Comparison of ENCODE assay signal across 1 cellular context in genomic region chr7:140375808-140376730, GRCh38.
TF ChIP-seq lines count a peak whose summit lies in the region.

No MANE protein-coding gene starts in this region.

TF ChIP-seq in K562, 482 proteins besides CTCF, POLR2A, EP300 and RAD21 (continued from another document):
- TF ChIP-seq, protein P1, sequence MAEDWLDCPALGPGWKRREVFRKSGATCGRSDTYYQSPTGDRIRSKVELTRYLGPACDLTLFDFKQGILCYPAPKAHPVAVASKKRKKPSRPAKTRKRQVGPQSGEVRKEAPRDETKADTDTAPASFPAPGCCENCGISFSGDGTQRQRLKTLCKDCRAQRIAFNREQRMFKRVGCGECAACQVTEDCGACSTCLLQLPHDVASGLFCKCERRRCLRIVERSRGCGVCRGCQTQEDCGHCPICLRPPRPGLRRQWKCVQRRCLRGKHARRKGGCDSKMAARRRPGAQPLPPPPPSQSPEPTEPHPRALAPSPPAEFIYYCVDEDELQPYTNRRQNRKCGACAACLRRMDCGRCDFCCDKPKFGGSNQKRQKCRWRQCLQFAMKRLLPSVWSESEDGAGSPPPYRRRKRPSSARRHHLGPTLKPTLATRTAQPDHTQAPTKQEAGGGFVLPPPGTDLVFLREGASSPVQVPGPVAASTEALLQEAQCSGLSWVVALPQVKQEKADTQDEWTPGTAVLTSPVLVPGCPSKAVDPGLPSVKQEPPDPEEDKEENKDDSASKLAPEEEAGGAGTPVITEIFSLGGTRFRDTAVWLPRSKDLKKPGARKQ (CRISPR knock-in tag; IDR thresholded peaks at IDR 0.05), result no peak
- no peak for TF ChIP-seq ZEB2 (IDR thresholded peaks at IDR 0.05)
- no peak for TF ChIP-seq TAL1 (IDR thresholded peaks at IDR 0.05)
- TF ChIP-seq, protein P2, sequence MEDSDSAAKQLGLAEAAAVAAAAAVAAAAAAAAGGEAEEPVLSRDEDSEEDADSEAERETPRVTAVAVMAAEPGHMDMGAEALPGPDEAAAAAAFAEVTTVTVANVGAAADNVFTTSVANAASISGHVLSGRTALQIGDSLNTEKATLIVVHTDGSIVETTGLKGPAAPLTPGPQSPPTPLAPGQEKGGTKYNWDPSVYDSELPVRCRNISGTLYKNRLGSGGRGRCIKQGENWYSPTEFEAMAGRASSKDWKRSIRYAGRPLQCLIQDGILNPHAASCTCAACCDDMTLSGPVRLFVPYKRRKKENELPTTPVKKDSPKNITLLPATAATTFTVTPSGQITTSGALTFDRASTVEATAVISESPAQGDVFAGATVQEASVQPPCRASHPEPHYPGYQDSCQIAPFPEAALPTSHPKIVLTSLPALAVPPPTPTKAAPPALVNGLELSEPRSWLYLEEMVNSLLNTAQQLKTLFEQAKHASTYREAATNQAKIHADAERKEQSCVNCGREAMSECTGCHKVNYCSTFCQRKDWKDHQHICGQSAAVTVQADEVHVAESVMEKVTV (CRISPR knock-in tag; IDR thresholded peaks at IDR 0.05), result no peak
- no peak for TF ChIP-seq ZNF699 (CRISPR knock-in tag; IDR thresholded peaks at IDR 0.05; ENCODE audit: insufficient replicate concordance)
- no peak for TF ChIP-seq RBBP5 (IDR thresholded peaks at IDR 0.05; ENCODE audit: borderline replicate concordance, insufficient read depth, low read length, poor library complexity, severe bottlenecking)
- TF ChIP-seq CTCFL (IDR thresholded peaks at IDR 0.05; ENCODE audit: borderline replicate concordance, insufficient read depth, low read depth, low read length, poor library complexity, severe bottlenecking), result no peak
- TF ChIP-seq, protein P3, sequence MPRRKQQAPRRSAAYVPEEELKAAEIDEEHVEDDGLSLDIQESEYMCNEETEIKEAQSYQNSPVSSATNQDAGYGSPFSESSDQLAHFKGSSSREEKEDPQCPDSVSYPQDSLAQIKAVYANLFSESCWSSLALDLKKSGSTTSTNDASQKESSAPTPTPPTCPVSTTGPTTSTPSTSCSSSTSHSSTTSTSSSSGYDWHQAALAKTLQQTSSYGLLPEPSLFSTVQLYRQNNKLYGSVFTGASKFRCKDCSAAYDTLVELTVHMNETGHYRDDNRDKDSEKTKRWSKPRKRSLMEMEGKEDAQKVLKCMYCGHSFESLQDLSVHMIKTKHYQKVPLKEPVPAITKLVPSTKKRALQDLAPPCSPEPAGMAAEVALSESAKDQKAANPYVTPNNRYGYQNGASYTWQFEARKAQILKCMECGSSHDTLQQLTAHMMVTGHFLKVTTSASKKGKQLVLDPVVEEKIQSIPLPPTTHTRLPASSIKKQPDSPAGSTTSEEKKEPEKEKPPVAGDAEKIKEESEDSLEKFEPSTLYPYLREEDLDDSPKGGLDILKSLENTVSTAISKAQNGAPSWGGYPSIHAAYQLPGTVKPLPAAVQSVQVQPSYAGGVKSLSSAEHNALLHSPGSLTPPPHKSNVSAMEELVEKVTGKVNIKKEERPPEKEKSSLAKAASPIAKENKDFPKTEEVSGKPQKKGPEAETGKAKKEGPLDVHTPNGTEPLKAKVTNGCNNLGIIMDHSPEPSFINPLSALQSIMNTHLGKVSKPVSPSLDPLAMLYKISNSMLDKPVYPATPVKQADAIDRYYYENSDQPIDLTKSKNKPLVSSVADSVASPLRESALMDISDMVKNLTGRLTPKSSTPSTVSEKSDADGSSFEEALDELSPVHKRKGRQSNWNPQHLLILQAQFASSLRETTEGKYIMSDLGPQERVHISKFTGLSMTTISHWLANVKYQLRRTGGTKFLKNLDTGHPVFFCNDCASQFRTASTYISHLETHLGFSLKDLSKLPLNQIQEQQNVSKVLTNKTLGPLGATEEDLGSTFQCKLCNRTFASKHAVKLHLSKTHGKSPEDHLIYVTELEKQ (CRISPR knock-in tag; IDR thresholded peaks at IDR 0.05), result no peak
- no peak for TF ChIP-seq LEF1 (IDR thresholded peaks at IDR 0.05)
- no peak for TF ChIP-seq FOXA1 (IDR thresholded peaks at IDR 0.05; ENCODE audit: borderline replicate concordance)
- TF ChIP-seq CREM (IDR thresholded peaks at IDR 0.05; ENCODE audit: low read depth), result no peak
- no peak for TF ChIP-seq SNRNP70 (optimal IDR thresholded peaks at IDR 0.05; ENCODE audit: low read depth, low read length)
- no peak for TF ChIP-seq MEF2A (IDR thresholded peaks at IDR 0.05; ENCODE audit: control insufficient read depth, low read depth, low read length)
- TF ChIP-seq ARNT (IDR thresholded peaks at IDR 0.05), result no peak
- TF ChIP-seq HDAC3 (IDR thresholded peaks at IDR 0.05; ENCODE audit: borderline replicate concordance, partially characterized antibody), result no peak
- no peak for TF ChIP-seq ARID3A (IDR thresholded peaks at IDR 0.05; ENCODE audit: borderline replicate concordance, low read depth, low read length)
- TF ChIP-seq PRMT5 (CRISPR knock-in tag; IDR thresholded peaks at IDR 0.05), result no peak
TF ChIP-seq in K562: peak in this region for 0.
